In the genomic region with DNA sequence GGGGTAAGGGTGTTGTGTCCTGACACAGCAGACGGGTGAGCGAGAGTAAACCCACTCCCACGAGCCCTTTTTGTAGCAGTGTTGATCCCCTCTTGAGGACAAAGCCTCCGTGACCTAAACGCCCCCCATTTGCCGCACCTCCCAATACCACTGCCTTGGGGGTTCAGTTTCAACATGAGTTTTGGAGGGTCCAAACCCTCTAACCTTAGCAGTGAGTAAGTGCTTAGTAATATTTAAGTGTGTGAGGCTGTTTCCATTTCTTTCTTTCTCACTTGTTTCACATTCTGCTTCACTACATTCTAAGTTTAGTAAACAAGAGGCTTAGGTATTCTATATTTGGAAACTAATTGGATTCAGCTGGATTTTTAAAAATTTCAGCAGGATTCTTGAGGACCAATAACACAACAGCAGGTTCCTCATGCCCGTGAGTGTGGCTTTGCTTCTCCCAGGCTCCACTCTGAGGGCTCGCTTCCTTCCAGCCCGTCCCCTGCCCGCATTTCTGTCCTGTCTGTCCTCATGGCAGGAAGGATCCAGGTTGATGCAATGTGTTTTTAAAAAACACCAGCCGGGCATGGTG, we compare ENCODE assay signal across 21 cellular contexts. TPM values are rescaled to one million over a fixed set of nuclear protein-coding genes. Genes with fewer than 3 reads are reported as not detected.
DNase-seq lines count a peak whose midpoint lies in the region; ATAC-seq and TF ChIP-seq lines count a peak whose summit lies in the region.
"Had no signal": no experiment of that assay in that cellular context is flagged by ENCODE, and none has a peak within 500 bp of the region (broad histone marks: within the 10 kb centered on the region; RNA-seq: fewer than 3 reads in every experiment).

No MANE protein-coding gene starts in this region.

- H3K9me3 ChIP-seq in hepatocyte (ENCODE audit: low read depth) = no peaks in the 10 kb centered on the region
- H3K9me3 ChIP-seq: A549 had no signal

- H3K27me3 Mint-ChIP-seq in activated T-cell treated with anti-CD3 and anti-CD28 coated beads, Interleukin-2, amount 50 U/mL, for 4 hours (ENCODE audit: low read depth) = no peaks in the 10 kb centered on the region
- H3K27me3 Mint-ChIP-seq in activated naive CD8-positive, alpha-beta T cell treated with anti-CD3 and anti-CD28 coated beads for 36 hours = no peaks in the 10 kb centered on the region
- peaks cover 4 to 14% (median 12%) of the 10 kb centered on the region in 3 donors for H3K27me3 Mint-ChIP-seq in immature natural killer cell (ENCODE audit: low read depth in 3 of 3)
- H3K27me3 Mint-ChIP-seq: CD4-positive, alpha-beta T cell had no signal

- peak overlapping the region; percentile 6 for H3K27ac ChIP-seq in hepatocyte
- H3K27ac ChIP-seq: A549 had no signal

- H3K4me3 Mint-ChIP-seq in activated T-cell treated with anti-CD3 and anti-CD28 coated beads, Interleukin-2, amount 50 U/mL, for 4 hours = no peak overlapping the region
- no peak overlapping the region for H3K4me3 Mint-ChIP-seq in activated naive CD8-positive, alpha-beta T cell treated with anti-CD3 and anti-CD28 coated beads for 36 hours
- H3K4me3 Mint-ChIP-seq in immature natural killer cell = no peak overlapping the region
- H3K4me3 Mint-ChIP-seq: CD4-positive, alpha-beta T cell had no signal

- no peak overlapping the region for H2AFZ ChIP-seq in hepatocyte

- H4K20me1 ChIP-seq in hepatocyte (ENCODE audit: insufficient read depth, poor library complexity, severe bottlenecking) = peaks cover 60% of the 10 kb centered on the region

- H3K79me2 ChIP-seq in hepatocyte = peaks cover 94% of the 10 kb centered on the region

- no peak for TF ChIP-seq CTCF in hepatocyte (IDR thresholded peaks at IDR 0.05; ENCODE audit: poor library complexity)

- no peak overlapping the region for H3K4me2 ChIP-seq in hepatocyte
- H3K4me2 ChIP-seq: A549 had no signal

- peaks cover 6% of the 10 kb centered on the region for H3K36me3 Mint-ChIP-seq in activated T-cell treated with anti-CD3 and anti-CD28 coated beads, Interleukin-2, amount 50 U/mL, for 4 hours (ENCODE audit: insufficient read depth)
- H3K36me3 Mint-ChIP-seq in activated naive CD8-positive, alpha-beta T cell treated with anti-CD3 and anti-CD28 coated beads for 36 hours = peaks cover 46% of the 10 kb centered on the region
- H3K36me3 Mint-ChIP-seq in immature natural killer cell = peaks cover 0 to 5% (median 0%) of the 10 kb centered on the region in 3 donors

- peaks cover 19% of the 10 kb centered on the region for H3K4me1 ChIP-seq in hepatocyte (ENCODE audit: insufficient read depth)

- peak overlapping the region; percentile 8 for H3K27ac Mint-ChIP-seq in activated naive CD8-positive, alpha-beta T cell treated with anti-CD3 and anti-CD28 coated beads for 36 hours
- H3K27ac Mint-ChIP-seq in immature natural killer cell = no peak overlapping the region
- H3K27ac Mint-ChIP-seq: CD4-positive, alpha-beta T cell had no signal

- H3K9me3 Mint-ChIP-seq in activated T-cell treated with anti-CD3 and anti-CD28 coated beads, Interleukin-2, amount 50 U/mL, for 4 hours = no peaks in the 10 kb centered on the region
- peaks cover 4% of the 10 kb centered on the region for H3K9me3 Mint-ChIP-seq in activated naive CD8-positive, alpha-beta T cell treated with anti-CD3 and anti-CD28 coated beads for 36 hours
- no peaks in the 10 kb centered on the region for H3K9me3 Mint-ChIP-seq in immature natural killer cell
- H3K9me3 Mint-ChIP-seq: CD4-positive, alpha-beta T cell had no signal

- no peaks in the 10 kb centered on the region for H3K36me3 ChIP-seq in hepatocyte (replicated peaks; ENCODE audit: insufficient read depth, low read depth)

- H3K27me3 ChIP-seq in hepatocyte = no peaks in the 10 kb centered on the region

- H3K4me3 ChIP-seq in hepatocyte = no peak overlapping the region
- H3K4me3 ChIP-seq: A549 had no signal

- peaks cover 69% of the 10 kb centered on the region for H3K4me1 Mint-ChIP-seq in activated T-cell treated with anti-CD3 and anti-CD28 coated beads, Interleukin-2, amount 50 U/mL, for 4 hours (ENCODE audit: low read depth)
- peaks cover 67% of the 10 kb centered on the region for H3K4me1 Mint-ChIP-seq in activated naive CD8-positive, alpha-beta T cell treated with anti-CD3 and anti-CD28 coated beads for 36 hours
- H3K4me1 Mint-ChIP-seq in immature natural killer cell = peaks cover 5 to 11% of the 10 kb centered on the region in 2 donors

- ATAC-seq in activated T-cell treated with anti-CD3 and anti-CD28 coated beads, Interleukin-2, amount 50 U/mL, for 4 hours = peak; percentile 10 to 28
- ATAC-seq in GM19035 (IDR thresholded peaks at IDR 0.05; ENCODE audit: unreplicated experiment) (no peak), GM18858 (IDR thresholded peaks at IDR 0.05; ENCODE audit: unreplicated experiment) (no peak)
- ATAC-seq: A549, HepG2, Panc1, Right ventricle myocardium inferior had no signal

- H3K9me2 ChIP-seq in hepatocyte (replicated peaks; ENCODE audit: insufficient read depth) = no peaks in the 10 kb centered on the region

- no peak for DNase-seq in activated T-cell treated with anti-CD3 and anti-CD28 coated beads, Interleukin-2, amount 50 U/mL, for 4 hours
- DNase-seq in activated T-cell treated with anti-CD3 and anti-CD28 coated beads for 4 hours (no peak), hepatocyte (ENCODE audit: low spot score) (no peak), NCI-H748 treated with DMSO at 0.1 percent for 48 hours (lab: John Stamatoyannopoulos, UW) (no peak), immature natural killer cell (no peak)
- no peak for DNase-seq in activated naive CD8-positive, alpha-beta T cell treated with anti-CD3 and anti-CD28 coated beads for 36 hours
- DNase-seq: Calu3; CD4-positive, alpha-beta T cell; Karpas-422; MM.1S; NCI-H1105 treated with DMSO at 0.1 percent for 48 hours; NCI-H187 treated with DMSO at 0.1 percent for 48 hours; NCI-H2171; NCI-H446 treated with DMSO at 0.1 percent for 48 hours; NCI-H774 had no signal

- 93% methylated on average over 11 of the region's 11 CpGs for WGBS in hepatocyte (ENCODE audit: low lambda C conversion rate, missing lambda C conversion rate)

RNA-seq across cellular contexts. Expression of gene SNX9, which starts 41.2 kb away (rescaled TPM):
- total RNA-seq in activated T-cell treated with anti-CD3 and anti-CD28 coated beads, Interleukin-2, amount 50 U/mL, for 4 hours = 10 to 100 TPM; 39.0 to 52.5 (median 42.8) TPM
- total RNA-seq in activated naive CD8-positive, alpha-beta T cell treated with anti-CD3 and anti-CD28 coated beads for 36 hours = 10 to 100 TPM; 63.4 to 64.4 TPM
- 32.8 and 34.7 TPM in 2 replicates for total RNA-seq in hepatocyte
- polyA plus RNA-seq in hepatocyte (28.7 and 34.1 TPM in 2 replicates), immature natural killer cell (1 to 10 TPM; 3.4 to 6.7 (median 5.5) TPM)

Comparison
In these comparisons a context has a peak if more than half of its experiments do, and no peak if none do; other contexts are left out.
1. ATAC-seq: peak in activated T-cell treated with anti-CD3 and anti-CD28 coated beads, Interleukin-2, amount 50 U/mL, for 4 hours (2 of 2); none in GM19035 (single experiment) and GM18858 (single experiment).